ENCODE assay signal across 7 cellular contexts in the genomic region with DNA sequence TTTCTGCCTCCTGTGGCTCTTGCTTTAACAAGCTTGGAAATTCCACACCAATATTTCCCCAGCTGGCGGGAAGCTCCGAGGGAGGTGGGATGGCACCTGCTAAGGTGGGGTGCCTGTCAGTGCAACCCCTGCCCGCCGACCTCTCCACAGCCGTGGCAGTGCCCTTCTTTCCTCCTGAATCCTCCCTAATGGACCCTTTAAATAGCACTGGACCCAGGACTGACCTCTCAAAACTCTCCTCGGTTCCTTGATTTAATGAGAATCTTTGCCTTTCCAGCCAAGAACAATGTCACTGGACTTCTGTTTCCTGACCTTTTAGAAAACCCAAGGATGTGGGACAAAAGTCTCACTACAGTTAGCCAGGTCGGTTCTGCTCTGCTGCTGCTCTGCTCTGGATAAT.
"Had no signal": no experiment of that assay in that cellular context is flagged by ENCODE, and none has a peak within 500 bp of the region (broad histone marks: within the 10 kb centered on the region; RNA-seq: fewer than 3 reads in every experiment).

No MANE protein-coding gene starts in this region.

- H3K9me3 Mint-ChIP-seq: H9, IgD-negative memory B cell had no signal

- H3K36me3 Mint-ChIP-seq: IgD-negative memory B cell had no signal

- FAIRE-seq: H54, HTR-8/SVneo had no signal

- H3K27ac Mint-ChIP-seq: IgD-negative memory B cell had no signal

- DNase-seq: GOT3, H9, HCEC 1CT, KG1 had no signal

- H3K4me3 Mint-ChIP-seq: H9, IgD-negative memory B cell had no signal

- H3K27me3 Mint-ChIP-seq: IgD-negative memory B cell had no signal
